In the genomic region with DNA sequence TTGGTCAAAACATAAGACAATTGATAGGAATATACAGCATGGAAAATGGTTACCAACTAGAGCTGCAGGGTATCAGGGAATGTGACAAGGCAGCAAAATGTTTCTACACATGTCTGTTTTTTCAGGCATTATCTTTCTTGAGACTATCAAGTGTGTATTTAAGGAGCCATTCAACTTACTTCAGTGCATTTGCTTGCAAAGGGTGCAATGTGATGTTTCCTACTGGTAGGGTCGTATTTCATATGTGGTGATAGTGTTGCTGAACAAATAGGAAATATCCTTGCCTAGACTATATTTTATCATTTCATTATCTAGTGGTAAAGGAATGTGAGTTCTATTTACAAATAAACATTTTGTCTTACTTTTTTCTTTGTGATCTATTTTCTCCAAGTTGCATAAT, we compare ENCODE assay signal across 10 cellular contexts. TPM values are rescaled to one million over a fixed set of nuclear protein-coding genes. Genes with fewer than 3 reads are reported as not detected.
A peak's percentile ranks its signal among the peaks of the same experiment; 100 is the strongest.
DNase-seq lines count a peak whose midpoint lies in the region; ATAC-seq and TF ChIP-seq lines count a peak whose summit lies in the region.
"Had no signal": no experiment of that assay in that cellular context is flagged by ENCODE, and none has a peak within 500 bp of the region (broad histone marks: within the 10 kb centered on the region; RNA-seq: fewer than 3 reads in every experiment).

No MANE protein-coding gene starts in this region.

- H3K4me3 ChIP-seq in neural cell (ENCODE audit: low read length) (peak overlapping the region; percentile 51), right atrium auricular region (no peak overlapping the region), psoas muscle (no peak overlapping the region)

- H3K9ac ChIP-seq in neural cell (ENCODE audit: low read length) = no peak overlapping the region

- H3K27ac Mint-ChIP-seq in HFFc6 = peak overlapping the region; percentile 97
- peak overlapping the region; percentile 93 for H3K27ac Mint-ChIP-seq in activated naive CD8-positive, alpha-beta T cell treated with anti-CD3 and anti-CD28 coated beads, Interleukin-2, amount 10 ng/mL, durations not matched to agents 7 days and 5 days

- H3K36me3 ChIP-seq in neural cell (ENCODE audit: insufficient read depth, low read length) (no peaks in the 10 kb centered on the region), right atrium auricular region (no peaks in the 10 kb centered on the region), psoas muscle (ENCODE audit: insufficient read depth in 1 of 2, low read depth in 1 of 2) (no peaks in the 10 kb centered on the region)

- no peak for TF ChIP-seq RAD21 in neural cell (conservative IDR thresholded peaks at IDR 0.05)

- no peaks in the 10 kb centered on the region for H3K4me1 ChIP-seq in right atrium auricular region
- H3K4me1 ChIP-seq in psoas muscle = no peaks in the 10 kb centered on the region

- peak overlapping the region; percentile 61 for H3K27ac ChIP-seq in neural cell (ENCODE audit: low read length)
- no peak overlapping the region for H3K27ac ChIP-seq in right atrium auricular region
- H3K27ac ChIP-seq in psoas muscle = no peak overlapping the region

- H3K27me3 Mint-ChIP-seq in HFFc6 (ENCODE audit: insufficient read depth) = no peaks in the 10 kb centered on the region
- H3K27me3 Mint-ChIP-seq in activated naive CD8-positive, alpha-beta T cell treated with anti-CD3 and anti-CD28 coated beads, Interleukin-2, amount 10 ng/mL, durations not matched to agents 7 days and 5 days = no peaks in the 10 kb centered on the region

- H3K27me3 ChIP-seq in neural cell (ENCODE audit: insufficient read depth, low read depth, low read length) (no peaks in the 10 kb centered on the region), right atrium auricular region (no peaks in the 10 kb centered on the region), psoas muscle (ENCODE audit: insufficient read depth in 3 of 3, low read length in 2 of 3) (no peaks in the 10 kb centered on the region)

- H3K4me1 Mint-ChIP-seq in HFFc6 (ENCODE audit: low read depth) = peaks cover 85% of the 10 kb centered on the region
- H3K4me1 Mint-ChIP-seq in activated naive CD8-positive, alpha-beta T cell treated with anti-CD3 and anti-CD28 coated beads, Interleukin-2, amount 10 ng/mL, durations not matched to agents 7 days and 5 days = peaks cover 75% of the 10 kb centered on the region

- no peak for ATAC-seq in activated naive CD8-positive, alpha-beta T cell treated with anti-CD3 and anti-CD28 coated beads, Interleukin-2, amount 10 ng/mL, durations not matched to agents 7 days and 5 days (ENCODE audit: low read depth)
- no peak for ATAC-seq in psoas muscle
- ATAC-seq: HCT116 had no signal

- peaks cover 4% of the 10 kb centered on the region for H3K9me3 Mint-ChIP-seq in HFFc6
- no peaks in the 10 kb centered on the region for H3K9me3 Mint-ChIP-seq in activated naive CD8-positive, alpha-beta T cell treated with anti-CD3 and anti-CD28 coated beads, Interleukin-2, amount 10 ng/mL, durations not matched to agents 7 days and 5 days

- H3K79me2 ChIP-seq in neural cell (replicated peaks; ENCODE audit: insufficient read depth, low read length) = no peaks in the 10 kb centered on the region

- WGBS in psoas muscle, 3 donors = 38 to 50% (median 44%) methylated on average over 1 of the region's 1 CpG

- POLR2A ChIA-PET in activated naive CD8-positive, alpha-beta T cell treated with anti-CD3 and anti-CD28 coated beads, Interleukin-2, amount 10 ng/mL, durations not matched to agents 7 days and 5 days (lab: Charles Lee) = interaction anchor here (0.8 to 9.1 kb wide), 18 partner anchors 9 to 256 kb away, joined by 3 to 116 read pairs (median 8); a partner anchor contains a TSS

- no peaks in the 10 kb centered on the region for H4K20me1 ChIP-seq in neural cell (ENCODE audit: insufficient read depth)

- TF ChIP-seq CTCF in HFFc6 (IDR thresholded peaks at IDR 0.05) (no peak), neural cell (IDR thresholded peaks at IDR 0.05; ENCODE audit: poor library complexity, severe bottlenecking) (no peak), right atrium auricular region (IDR thresholded peaks at IDR 0.05) (no peak), psoas muscle (IDR thresholded peaks at IDR 0.05) (no peak)

- peak overlapping the region; percentile 16 for H3K4me2 ChIP-seq in neural cell (ENCODE audit: low read length)

- TF ChIP-seq EP300 in neural cell (conservative IDR thresholded peaks at IDR 0.05; ENCODE audit: poor library complexity, severe bottlenecking) = peak; percentile 42

- no peaks in the 10 kb centered on the region for H3K9me3 ChIP-seq in neural cell (ENCODE audit: low read length)
- H3K9me3 ChIP-seq in right atrium auricular region = no peaks in the 10 kb centered on the region
- no peaks in the 10 kb centered on the region for H3K9me3 ChIP-seq in psoas muscle

- peak overlapping the region; percentile 11; the same call in 1 of the 2 replicates for H3K4me3 Mint-ChIP-seq in HFFc6
- peak overlapping the region; percentile 66 for H3K4me3 Mint-ChIP-seq in activated naive CD8-positive, alpha-beta T cell treated with anti-CD3 and anti-CD28 coated beads, Interleukin-2, amount 10 ng/mL, durations not matched to agents 7 days and 5 days

- no peaks in the 10 kb centered on the region for H3K9me2 ChIP-seq in neural cell (ENCODE audit: insufficient read depth, low read length)

- H3K36me3 Mint-ChIP-seq in HFFc6 (ENCODE audit: low read depth) = peaks cover 13% of the 10 kb centered on the region
- peaks cover 34% of the 10 kb centered on the region for H3K36me3 Mint-ChIP-seq in activated naive CD8-positive, alpha-beta T cell treated with anti-CD3 and anti-CD28 coated beads, Interleukin-2, amount 10 ng/mL, durations not matched to agents 7 days and 5 days

- intact Hi-C loops in psoas muscle (cut with DNase I) = no loop called here

- H2AFZ ChIP-seq in neural cell (ENCODE audit: low read depth, low read length) = no peak overlapping the region

- DNase-seq in HFFc6 (peak; percentile 22), NCI-H748 (lab: John Stamatoyannopoulos, UW; ENCODE audit: unreplicated experiment) (peak; percentile 43), right atrium auricular region (ENCODE audit: low spot score) (no peak), DMS79 (lab: John Stamatoyannopoulos, UW) (no peak), psoas muscle (no peak), NCI-H446 (lab: John Stamatoyannopoulos, UW) (no peak)
- DNase-seq in activated naive CD8-positive, alpha-beta T cell treated with anti-CD3 and anti-CD28 coated beads, Interleukin-2, amount 10 ng/mL, durations not matched to agents 7 days and 5 days = no peak

- peaks cover 3% of the 10 kb centered on the region for H3F3A ChIP-seq in neural cell (ENCODE audit: insufficient read depth, low read length, poor library complexity, severe bottlenecking)

TF ChIP-seq in neural cell, 6 proteins besides CTCF, POLR2A, EP300 and RAD21:
- TF ChIP-seq EZH2 (IDR thresholded peaks at IDR 0.05; ENCODE audit: borderline replicate concordance, insufficient read depth, low read length, poor library complexity, severe bottlenecking) = no peak
- TF ChIP-seq, protein P1, sequence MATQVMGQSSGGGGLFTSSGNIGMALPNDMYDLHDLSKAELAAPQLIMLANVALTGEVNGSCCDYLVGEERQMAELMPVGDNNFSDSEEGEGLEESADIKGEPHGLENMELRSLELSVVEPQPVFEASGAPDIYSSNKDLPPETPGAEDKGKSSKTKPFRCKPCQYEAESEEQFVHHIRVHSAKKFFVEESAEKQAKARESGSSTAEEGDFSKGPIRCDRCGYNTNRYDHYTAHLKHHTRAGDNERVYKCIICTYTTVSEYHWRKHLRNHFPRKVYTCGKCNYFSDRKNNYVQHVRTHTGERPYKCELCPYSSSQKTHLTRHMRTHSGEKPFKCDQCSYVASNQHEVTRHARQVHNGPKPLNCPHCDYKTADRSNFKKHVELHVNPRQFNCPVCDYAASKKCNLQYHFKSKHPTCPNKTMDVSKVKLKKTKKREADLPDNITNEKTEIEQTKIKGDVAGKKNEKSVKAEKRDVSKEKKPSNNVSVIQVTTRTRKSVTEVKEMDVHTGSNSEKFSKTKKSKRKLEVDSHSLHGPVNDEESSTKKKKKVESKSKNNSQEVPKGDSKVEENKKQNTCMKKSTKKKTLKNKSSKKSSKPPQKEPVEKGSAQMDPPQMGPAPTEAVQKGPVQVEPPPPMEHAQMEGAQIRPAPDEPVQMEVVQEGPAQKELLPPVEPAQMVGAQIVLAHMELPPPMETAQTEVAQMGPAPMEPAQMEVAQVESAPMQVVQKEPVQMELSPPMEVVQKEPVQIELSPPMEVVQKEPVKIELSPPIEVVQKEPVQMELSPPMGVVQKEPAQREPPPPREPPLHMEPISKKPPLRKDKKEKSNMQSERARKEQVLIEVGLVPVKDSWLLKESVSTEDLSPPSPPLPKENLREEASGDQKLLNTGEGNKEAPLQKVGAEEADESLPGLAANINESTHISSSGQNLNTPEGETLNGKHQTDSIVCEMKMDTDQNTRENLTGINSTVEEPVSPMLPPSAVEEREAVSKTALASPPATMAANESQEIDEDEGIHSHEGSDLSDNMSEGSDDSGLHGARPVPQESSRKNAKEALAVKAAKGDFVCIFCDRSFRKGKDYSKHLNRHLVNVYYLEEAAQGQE (IDR thresholded peaks at IDR 0.05; ENCODE audit: borderline replicate concordance) = no peak
- no peak for TF ChIP-seq TAF1 (IDR thresholded peaks at IDR 0.05; ENCODE audit: low read depth)
- TF ChIP-seq POLR2AphosphoS5 (IDR thresholded peaks at IDR 0.05) = peak; percentile 75

RNA-seq across cellular contexts. Expression of a gene that starts 42.4 kb away (rescaled TPM):
- total RNA-seq in HFFc6 (2021; fragmentation: NEBNext Ultra II Directional; extraction: Animal tissue kit (Norgen Biotek cat#: 25700)) = under 1 TPM; 0.19 to 0.96 (median 0.79) TPM
- 100 to 1,000 TPM; 828 to 854 TPM for total RNA-seq in activated naive CD8-positive, alpha-beta T cell treated with anti-CD3 and anti-CD28 coated beads, Interleukin-2, amount 10 ng/mL, durations not matched to agents 7 days and 5 days
- polyA plus RNA-seq in neural cell = 0.12 TPM in 1 of 2 replicates, not detected in the other
- polyA minus RNA-seq in neural cell = 0.12 TPM in 1 of 2 replicates, not detected in the other
- total RNA-seq in right atrium auricular region = 10 to 100 TPM in 1 of 2 donors, 1 to 10 TPM in 1; 5.5 to 10.1 TPM
- 1 to 10 TPM; 3.9 to 7.0 (median 4.9) TPM for total RNA-seq in psoas muscle
- under 1 TPM; 0.42 to 0.63 (median 0.51) TPM for polyA plus RNA-seq in psoas muscle
- total RNA-seq: dermis microvascular lymphatic vessel endothelial cell had no signal

Comparison
In these comparisons a context has a peak if more than half of its experiments do, and no peak if none do; other contexts are left out.
1. DNase-seq: peak in HFFc6 (single experiment) and NCI-H748 (single experiment); none in activated naive CD8-positive, alpha-beta T cell treated with anti-CD3 and anti-CD28 coated beads, Interleukin-2, amount 10 ng/mL, durations not matched to agents 7 days and 5 days (single experiment), right atrium auricular region (single experiment), DMS79 (single experiment), psoas muscle (0 of 2) and NCI-H446 (0 of 2).
2. RNA of a gene that starts 42.4 kb away (total RNA-seq): 828 to 854 TPM in activated naive CD8-positive, alpha-beta T cell treated with anti-CD3 and anti-CD28 coated beads, Interleukin-2, amount 10 ng/mL, durations not matched to agents 7 days and 5 days; 5.5 to 10.1 TPM in right atrium auricular region, 3.9 to 7.0 TPM in psoas muscle and 0.19 to 0.96 TPM in HFFc6; every median in the first group is over 10 times any median in the second.